ENCODE assay signal across 1 cellular context in the genomic region with DNA sequence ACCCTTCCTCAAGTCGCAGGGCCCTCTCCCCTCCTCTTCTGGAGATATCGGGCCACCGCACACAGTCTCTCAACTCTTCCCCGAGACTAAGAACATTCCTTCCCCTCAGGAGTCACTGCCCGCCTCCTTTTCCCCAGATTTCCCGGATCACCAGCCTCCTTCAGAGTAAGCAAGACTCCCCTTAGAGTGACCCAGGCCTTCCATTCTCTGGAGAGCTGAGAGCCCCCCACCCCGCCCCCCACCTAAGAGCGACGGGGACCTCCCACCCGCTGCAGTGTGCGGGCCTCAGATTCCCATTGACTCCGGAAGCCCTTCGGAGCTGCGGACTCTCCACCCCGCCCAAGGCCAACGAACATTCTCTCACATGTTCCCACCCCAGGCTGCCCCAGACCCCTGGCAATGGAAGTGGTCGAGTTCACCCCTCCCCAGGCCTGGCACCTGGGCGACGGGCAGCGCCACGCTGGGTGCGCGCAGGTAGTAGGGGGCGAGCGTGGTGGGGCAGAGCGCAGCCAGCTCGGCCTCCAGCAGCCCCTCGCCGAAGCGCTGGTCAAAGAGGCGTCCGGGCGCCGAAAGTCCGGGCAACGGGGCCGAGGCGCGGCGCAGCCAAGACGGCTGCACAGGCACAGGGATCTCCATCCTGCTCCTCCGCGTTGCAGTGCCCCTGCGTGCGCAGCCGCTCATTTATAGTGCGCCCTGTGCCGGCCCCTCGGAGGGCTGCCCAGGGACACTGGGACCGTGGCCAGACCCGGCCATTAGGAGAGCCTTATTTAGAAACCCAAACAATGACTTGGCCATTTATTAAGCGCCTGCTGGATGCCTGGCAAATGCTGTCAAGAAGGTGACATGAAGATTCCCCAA.
TF ChIP-seq lines count a peak whose summit lies in the region.

A gene with protein sequence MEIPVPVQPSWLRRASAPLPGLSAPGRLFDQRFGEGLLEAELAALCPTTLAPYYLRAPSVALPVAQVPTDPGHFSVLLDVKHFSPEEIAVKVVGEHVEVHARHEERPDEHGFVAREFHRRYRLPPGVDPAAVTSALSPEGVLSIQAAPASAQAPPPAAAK (minus strand): TSS at position 657 of the 858 bp plus-strand sequence. CDS start 21 bp downstream, at position 636.

TF ChIP-seq in endothelial cell of umbilical vein, 7 proteins besides CTCF, POLR2A, EP300 and RAD21:
- TF ChIP-seq FOS (IDR thresholded peaks at IDR 0.05; ENCODE audit: borderline replicate concordance, insufficient read depth, low read length), result no peak
- TF ChIP-seq MYC (IDR thresholded peaks at IDR 0.05; ENCODE audit: low read depth, low read length), result no peak
- no peak for TF ChIP-seq EZH2 (IDR thresholded peaks at IDR 0.05; ENCODE audit: borderline replicate concordance, low read depth, low read length, severe bottlenecking)
- no peak for TF ChIP-seq POLR2AphosphoS5 (IDR thresholded peaks at IDR 0.05; ENCODE audit: insufficient read depth, low read depth, low read length)
